Comparison of ENCODE assay signal across 1 cellular context in the genomic region with DNA sequence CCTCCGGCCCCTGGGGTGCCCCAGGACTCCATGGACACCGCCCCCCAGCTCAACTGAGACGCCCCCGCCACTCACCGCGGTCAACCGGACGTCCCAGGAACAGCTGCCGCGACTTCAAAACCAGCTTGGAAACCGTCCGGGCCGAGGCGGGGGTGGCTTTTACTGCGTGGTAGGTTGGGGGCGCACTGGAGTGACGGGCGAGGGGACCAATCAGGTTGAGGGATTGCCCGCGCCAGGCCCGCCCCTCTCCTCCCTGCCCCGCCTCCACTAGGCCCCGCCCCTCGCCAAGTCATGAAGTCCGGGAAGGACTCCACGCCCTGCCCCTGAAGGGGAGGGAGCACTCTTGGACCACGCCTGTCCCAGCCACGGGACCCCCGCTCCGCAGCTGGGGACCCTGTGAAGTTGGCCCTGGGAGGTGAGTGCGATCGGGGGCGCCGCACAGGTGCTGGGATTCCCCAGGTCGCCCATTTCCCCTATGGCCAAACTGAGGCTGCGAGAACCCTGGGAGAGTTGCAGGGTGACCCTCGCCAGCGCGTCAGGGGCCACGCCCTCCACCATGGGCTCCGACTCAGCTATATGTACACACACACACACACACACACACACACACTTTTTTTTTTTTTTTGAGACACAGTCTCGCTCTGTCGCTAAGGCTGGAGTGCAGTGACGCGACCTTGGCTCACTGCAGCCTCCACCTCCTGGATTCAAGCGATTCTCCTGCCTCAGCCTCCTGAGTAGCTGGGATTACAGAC.
TF ChIP-seq lines count a peak whose summit lies in the region.

A gene with protein sequence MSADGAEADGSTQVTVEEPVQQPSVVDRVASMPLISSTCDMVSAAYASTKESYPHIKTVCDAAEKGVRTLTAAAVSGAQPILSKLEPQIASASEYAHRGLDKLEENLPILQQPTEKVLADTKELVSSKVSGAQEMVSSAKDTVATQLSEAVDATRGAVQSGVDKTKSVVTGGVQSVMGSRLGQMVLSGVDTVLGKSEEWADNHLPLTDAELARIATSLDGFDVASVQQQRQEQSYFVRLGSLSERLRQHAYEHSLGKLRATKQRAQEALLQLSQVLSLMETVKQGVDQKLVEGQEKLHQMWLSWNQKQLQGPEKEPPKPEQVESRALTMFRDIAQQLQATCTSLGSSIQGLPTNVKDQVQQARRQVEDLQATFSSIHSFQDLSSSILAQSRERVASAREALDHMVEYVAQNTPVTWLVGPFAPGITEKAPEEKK (minus strand): TSS at position 134 of the 752 bp plus-strand sequence. CDS start 6,273 bp downstream, outside the sequence.

TF ChIP-seq in K562, 482 proteins besides CTCF, POLR2A, EP300 and RAD21 (continued from another document and continues in another):
- TF ChIP-seq, protein P1, sequence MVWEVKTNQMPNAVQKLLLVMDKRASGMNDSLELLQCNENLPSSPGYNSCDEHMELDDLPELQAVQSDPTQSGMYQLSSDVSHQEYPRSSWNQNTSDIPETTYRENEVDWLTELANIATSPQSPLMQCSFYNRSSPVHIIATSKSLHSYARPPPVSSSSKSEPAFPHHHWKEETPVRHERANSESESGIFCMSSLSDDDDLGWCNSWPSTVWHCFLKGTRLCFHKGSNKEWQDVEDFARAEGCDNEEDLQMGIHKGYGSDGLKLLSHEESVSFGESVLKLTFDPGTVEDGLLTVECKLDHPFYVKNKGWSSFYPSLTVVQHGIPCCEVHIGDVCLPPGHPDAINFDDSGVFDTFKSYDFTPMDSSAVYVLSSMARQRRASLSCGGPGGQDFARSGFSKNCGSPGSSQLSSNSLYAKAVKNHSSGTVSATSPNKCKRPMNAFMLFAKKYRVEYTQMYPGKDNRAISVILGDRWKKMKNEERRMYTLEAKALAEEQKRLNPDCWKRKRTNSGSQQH (CRISPR knock-in tag; IDR thresholded peaks at IDR 0.05), result no peak
- TF ChIP-seq GATAD2B (IDR thresholded peaks at IDR 0.05; ENCODE audit: borderline replicate concordance), result no peak
- no peak for TF ChIP-seq SAFB2 (IDR thresholded peaks at IDR 0.05; ENCODE audit: borderline replicate concordance, low read depth, low read length, severe bottlenecking)
- TF ChIP-seq, protein P2, sequence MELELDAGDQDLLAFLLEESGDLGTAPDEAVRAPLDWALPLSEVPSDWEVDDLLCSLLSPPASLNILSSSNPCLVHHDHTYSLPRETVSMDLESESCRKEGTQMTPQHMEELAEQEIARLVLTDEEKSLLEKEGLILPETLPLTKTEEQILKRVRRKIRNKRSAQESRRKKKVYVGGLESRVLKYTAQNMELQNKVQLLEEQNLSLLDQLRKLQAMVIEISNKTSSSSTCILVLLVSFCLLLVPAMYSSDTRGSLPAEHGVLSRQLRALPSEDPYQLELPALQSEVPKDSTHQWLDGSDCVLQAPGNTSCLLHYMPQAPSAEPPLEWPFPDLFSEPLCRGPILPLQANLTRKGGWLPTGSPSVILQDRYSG (tag; conservative IDR thresholded peaks at IDR 0.05; ENCODE audit: low read depth), result no peak
- TF ChIP-seq CBFA2T2 (conservative IDR thresholded peaks at IDR 0.05), result no peak
- TF ChIP-seq TRIM28 (IDR thresholded peaks at IDR 0.05), result peak; percentile 34; the same call in 1 of the 2 replicates
- no peak for TF ChIP-seq SRF (CRISPR knock-in tag; IDR thresholded peaks at IDR 0.05)
- peak; percentile 96 for TF ChIP-seq EGR1 (conservative IDR thresholded peaks at IDR 0.05)
- no peak for TF ChIP-seq SMARCB1 (IDR thresholded peaks at IDR 0.05; ENCODE audit: insufficient read length, low read depth)
- TF ChIP-seq, protein P3, sequence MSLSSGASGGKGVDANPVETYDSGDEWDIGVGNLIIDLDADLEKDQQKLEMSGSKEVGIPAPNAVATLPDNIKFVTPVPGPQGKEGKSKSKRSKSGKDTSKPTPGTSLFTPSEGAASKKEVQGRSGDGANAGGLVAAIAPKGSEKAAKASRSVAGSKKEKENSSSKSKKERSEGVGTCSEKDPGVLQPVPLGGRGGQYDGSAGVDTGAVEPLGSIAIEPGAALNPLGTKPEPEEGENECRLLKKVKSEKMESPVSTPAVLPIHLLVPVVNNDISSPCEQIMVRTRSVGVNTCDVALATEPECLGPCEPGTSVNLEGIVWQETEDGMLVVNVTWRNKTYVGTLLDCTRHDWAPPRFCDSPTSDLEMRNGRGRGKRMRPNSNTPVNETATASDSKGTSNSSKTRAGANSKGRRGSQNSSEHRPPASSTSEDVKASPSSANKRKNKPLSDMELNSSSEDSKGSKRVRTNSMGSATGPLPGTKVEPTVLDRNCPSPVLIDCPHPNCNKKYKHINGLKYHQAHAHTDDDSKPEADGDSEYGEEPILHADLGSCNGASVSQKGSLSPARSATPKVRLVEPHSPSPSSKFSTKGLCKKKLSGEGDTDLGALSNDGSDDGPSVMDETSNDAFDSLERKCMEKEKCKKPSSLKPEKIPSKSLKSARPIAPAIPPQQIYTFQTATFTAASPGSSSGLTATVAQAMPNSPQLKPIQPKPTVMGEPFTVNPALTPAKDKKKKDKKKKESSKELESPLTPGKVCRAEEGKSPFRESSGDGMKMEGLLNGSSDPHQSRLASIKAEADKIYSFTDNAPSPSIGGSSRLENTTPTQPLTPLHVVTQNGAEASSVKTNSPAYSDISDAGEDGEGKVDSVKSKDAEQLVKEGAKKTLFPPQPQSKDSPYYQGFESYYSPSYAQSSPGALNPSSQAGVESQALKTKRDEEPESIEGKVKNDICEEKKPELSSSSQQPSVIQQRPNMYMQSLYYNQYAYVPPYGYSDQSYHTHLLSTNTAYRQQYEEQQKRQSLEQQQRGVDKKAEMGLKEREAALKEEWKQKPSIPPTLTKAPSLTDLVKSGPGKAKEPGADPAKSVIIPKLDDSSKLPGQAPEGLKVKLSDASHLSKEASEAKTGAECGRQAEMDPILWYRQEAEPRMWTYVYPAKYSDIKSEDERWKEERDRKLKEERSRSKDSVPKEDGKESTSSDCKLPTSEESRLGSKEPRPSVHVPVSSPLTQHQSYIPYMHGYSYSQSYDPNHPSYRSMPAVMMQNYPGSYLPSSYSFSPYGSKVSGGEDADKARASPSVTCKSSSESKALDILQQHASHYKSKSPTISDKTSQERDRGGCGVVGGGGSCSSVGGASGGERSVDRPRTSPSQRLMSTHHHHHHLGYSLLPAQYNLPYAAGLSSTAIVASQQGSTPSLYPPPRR (CRISPR knock-in tag; IDR thresholded peaks at IDR 0.05; ENCODE audit: borderline replicate concordance), result peak; percentile 67; the same call in 1 of the 2 replicates
- TF ChIP-seq, protein P4, sequence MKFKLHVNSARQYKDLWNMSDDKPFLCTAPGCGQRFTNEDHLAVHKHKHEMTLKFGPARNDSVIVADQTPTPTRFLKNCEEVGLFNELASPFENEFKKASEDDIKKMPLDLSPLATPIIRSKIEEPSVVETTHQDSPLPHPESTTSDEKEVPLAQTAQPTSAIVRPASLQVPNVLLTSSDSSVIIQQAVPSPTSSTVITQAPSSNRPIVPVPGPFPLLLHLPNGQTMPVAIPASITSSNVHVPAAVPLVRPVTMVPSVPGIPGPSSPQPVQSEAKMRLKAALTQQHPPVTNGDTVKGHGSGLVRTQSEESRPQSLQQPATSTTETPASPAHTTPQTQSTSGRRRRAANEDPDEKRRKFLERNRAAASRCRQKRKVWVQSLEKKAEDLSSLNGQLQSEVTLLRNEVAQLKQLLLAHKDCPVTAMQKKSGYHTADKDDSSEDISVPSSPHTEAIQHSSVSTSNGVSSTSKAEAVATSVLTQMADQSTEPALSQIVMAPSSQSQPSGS (CRISPR knock-in tag; IDR thresholded peaks at IDR 0.05), result no peak
- peak; percentile 81 for TF ChIP-seq POLR2G (IDR thresholded peaks at IDR 0.05; ENCODE audit: low read depth, low read length)
- TF ChIP-seq CBX2 (IDR thresholded peaks at IDR 0.05; ENCODE audit: insufficient read depth, low read length, poor library complexity, severe bottlenecking), result no peak
- no peak for TF ChIP-seq CCNT2 (IDR thresholded peaks at IDR 0.05; ENCODE audit: borderline replicate concordance, extremely low read depth, insufficient read length, low read depth, low read length)
- TF ChIP-seq KAT2B (IDR thresholded peaks at IDR 0.05; ENCODE audit: low read depth, low read length), result no peak
- TF ChIP-seq ZNF316 (IDR thresholded peaks at IDR 0.05), result peak; percentile 52
- TF ChIP-seq TAF1 (IDR thresholded peaks at IDR 0.05; ENCODE audit: control insufficient read depth, extremely low read depth, insufficient read depth, low read length, severe bottlenecking), result peak; percentile 66
- TF ChIP-seq HDAC8 (tag; IDR thresholded peaks at IDR 0.05), result no peak
- TF ChIP-seq HLTF (IDR thresholded peaks at IDR 0.05), result peak; percentile 95
- TF ChIP-seq, protein P5, sequence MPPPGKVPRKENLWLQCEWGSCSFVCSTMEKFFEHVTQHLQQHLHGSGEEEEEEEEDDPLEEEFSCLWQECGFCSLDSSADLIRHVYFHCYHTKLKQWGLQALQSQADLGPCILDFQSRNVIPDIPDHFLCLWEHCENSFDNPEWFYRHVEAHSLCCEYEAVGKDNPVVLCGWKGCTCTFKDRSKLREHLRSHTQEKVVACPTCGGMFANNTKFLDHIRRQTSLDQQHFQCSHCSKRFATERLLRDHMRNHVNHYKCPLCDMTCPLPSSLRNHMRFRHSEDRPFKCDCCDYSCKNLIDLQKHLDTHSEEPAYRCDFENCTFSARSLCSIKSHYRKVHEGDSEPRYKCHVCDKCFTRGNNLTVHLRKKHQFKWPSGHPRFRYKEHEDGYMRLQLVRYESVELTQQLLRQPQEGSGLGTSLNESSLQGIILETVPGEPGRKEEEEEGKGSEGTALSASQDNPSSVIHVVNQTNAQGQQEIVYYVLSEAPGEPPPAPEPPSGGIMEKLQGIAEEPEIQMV (tag; conservative IDR thresholded peaks at IDR 0.05; ENCODE audit: low read depth), result no peak
- no peak for TF ChIP-seq MECOM (CRISPR knock-in tag; IDR thresholded peaks at IDR 0.05)
- no peak for TF ChIP-seq ZNF780A (CRISPR knock-in tag; IDR thresholded peaks at IDR 0.05)
- peak; percentile 77; the same call in 1 of the 2 replicates for TF ChIP-seq TOE1 (IDR thresholded peaks at IDR 0.05; ENCODE audit: borderline replicate concordance)
- no peak for TF ChIP-seq TOE1 (CRISPR knock-in tag; IDR thresholded peaks at IDR 0.05; ENCODE audit: borderline replicate concordance, low read depth)
- no peak for TF ChIP-seq NELFE (IDR thresholded peaks at IDR 0.05; ENCODE audit: insufficient read depth, insufficient read length)
- TF ChIP-seq NCOA1 (IDR thresholded peaks at IDR 0.05; ENCODE audit: low read depth), result peak; percentile 70
- no peak for TF ChIP-seq NR4A1 (CRISPR knock-in tag; IDR thresholded peaks at IDR 0.05)
- TF ChIP-seq NR4A1 (tag; IDR thresholded peaks at IDR 0.05), result no peak; the same call in 1 of the 2 replicates
- TF ChIP-seq ZNF408 (CRISPR knock-in tag; IDR thresholded peaks at IDR 0.05; ENCODE audit: low read depth), result no peak
- TF ChIP-seq DDX20 (tag; IDR thresholded peaks at IDR 0.05; ENCODE audit: low read depth), result no peak
- no peak for TF ChIP-seq ZNF507 (tag; conservative IDR thresholded peaks at IDR 0.05)
- TF ChIP-seq MTA3 (IDR thresholded peaks at IDR 0.05; ENCODE audit: borderline replicate concordance), result peak; percentile 90; the same call in 1 of the 2 replicates
- no peak for TF ChIP-seq RUNX1 (IDR thresholded peaks at IDR 0.05; ENCODE audit: low read depth)
- TF ChIP-seq, protein P6, sequence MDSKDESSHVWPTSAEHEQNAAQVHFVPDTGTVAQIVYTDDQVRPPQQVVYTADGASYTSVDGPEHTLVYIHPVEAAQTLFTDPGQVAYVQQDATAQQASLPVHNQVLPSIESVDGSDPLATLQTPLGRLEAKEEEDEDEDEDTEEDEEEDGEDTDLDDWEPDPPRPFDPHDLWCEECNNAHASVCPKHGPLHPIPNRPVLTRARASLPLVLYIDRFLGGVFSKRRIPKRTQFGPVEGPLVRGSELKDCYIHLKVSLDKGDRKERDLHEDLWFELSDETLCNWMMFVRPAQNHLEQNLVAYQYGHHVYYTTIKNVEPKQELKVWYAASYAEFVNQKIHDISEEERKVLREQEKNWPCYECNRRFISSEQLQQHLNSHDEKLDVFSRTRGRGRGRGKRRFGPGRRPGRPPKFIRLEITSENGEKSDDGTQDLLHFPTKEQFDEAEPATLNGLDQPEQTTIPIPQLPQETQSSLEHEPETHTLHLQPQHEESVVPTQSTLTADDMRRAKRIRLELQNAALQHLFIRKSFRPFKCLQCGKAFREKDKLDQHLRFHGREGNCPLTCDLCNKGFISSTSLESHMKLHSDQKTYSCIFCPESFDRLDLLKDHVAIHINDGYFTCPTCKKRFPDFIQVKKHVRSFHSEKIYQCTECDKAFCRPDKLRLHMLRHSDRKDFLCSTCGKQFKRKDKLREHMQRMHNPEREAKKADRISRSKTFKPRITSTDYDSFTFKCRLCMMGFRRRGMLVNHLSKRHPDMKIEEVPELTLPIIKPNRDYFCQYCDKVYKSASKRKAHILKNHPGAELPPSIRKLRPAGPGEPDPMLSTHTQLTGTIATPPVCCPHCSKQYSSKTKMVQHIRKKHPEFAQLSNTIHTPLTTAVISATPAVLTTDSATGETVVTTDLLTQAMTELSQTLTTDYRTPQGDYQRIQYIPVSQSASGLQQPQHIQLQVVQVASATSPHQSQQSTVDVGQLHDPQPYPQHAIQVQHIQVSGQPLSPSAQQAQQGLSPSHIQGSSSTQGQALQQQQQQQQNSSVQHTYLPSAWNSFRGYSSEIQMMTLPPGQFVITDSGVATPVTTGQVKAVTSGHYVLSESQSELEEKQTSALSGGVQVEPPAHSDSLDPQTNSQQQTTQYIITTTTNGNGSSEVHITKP (IDR thresholded peaks at IDR 0.05; ENCODE audit: partially characterized antibody), result peak; percentile 63
- TF ChIP-seq BRCA1 (IDR thresholded peaks at IDR 0.05), result no peak
- TF ChIP-seq BRCA1 (CRISPR knock-in tag; IDR thresholded peaks at IDR 0.05), result no peak
- TF ChIP-seq, protein P7, sequence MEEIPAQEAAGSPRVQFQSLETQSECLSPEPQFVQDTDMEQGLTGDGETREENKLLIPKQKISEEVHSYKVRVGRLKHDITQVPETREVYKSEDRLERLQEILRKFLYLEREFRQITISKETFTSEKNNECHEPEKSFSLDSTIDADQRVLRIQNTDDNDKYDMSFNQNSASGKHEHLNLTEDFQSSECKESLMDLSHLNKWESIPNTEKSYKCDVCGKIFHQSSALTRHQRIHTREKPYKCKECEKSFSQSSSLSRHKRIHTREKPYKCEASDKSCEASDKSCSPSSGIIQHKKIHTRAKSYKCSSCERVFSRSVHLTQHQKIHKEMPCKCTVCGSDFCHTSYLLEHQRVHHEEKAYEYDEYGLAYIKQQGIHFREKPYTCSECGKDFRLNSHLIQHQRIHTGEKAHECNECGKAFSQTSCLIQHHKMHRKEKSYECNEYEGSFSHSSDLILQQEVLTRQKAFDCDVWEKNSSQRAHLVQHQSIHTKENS (CRISPR knock-in tag; IDR thresholded peaks at IDR 0.05), result no peak
- TF ChIP-seq ZNF347 (CRISPR knock-in tag; IDR thresholded peaks at IDR 0.05; ENCODE audit: low read depth), result no peak
- no peak for TF ChIP-seq TEAD2 (tag; IDR thresholded peaks at IDR 0.05)
- TF ChIP-seq, protein P8, sequence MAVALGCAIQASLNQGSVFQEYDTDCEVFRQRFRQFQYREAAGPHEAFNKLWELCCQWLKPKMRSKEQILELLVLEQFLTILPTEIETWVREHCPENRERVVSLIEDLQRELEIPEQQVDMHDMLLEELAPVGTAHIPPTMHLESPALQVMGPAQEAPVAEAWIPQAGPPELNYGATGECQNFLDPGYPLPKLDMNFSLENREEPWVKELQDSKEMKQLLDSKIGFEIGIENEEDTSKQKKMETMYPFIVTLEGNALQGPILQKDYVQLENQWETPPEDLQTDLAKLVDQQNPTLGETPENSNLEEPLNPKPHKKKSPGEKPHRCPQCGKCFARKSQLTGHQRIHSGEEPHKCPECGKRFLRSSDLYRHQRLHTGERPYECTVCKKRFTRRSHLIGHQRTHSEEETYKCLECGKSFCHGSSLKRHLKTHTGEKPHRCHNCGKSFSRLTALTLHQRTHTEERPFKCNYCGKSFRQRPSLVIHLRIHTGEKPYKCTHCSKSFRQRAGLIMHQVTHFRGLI (CRISPR knock-in tag; IDR thresholded peaks at IDR 0.05), result no peak
- no peak for TF ChIP-seq IRF2 (CRISPR knock-in tag; IDR thresholded peaks at IDR 0.05)
- peak; percentile 94 for TF ChIP-seq SP1 (CRISPR knock-in tag; IDR thresholded peaks at IDR 0.05)
- TF ChIP-seq ZNF133 (CRISPR knock-in tag; IDR thresholded peaks at IDR 0.05), result no peak
